In the genomic region with DNA sequence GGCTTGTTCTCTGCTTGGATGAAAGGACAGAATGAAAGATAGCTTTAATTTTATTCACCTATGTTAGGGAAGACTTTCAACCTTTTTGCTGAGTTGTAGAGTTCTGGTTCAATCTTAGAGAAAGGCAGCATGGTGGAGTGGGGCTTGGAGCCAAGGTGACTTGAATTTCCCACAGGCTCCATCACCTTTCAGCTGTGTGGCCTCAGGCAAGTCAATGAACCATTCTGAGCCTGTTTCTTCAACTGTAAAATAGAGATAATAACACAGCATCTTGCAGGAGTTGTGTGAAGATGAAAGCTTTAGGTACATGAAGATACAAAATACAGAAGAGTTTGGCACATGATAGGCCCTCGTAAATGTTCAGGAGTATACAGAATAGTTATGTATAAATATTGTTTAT, we compare ENCODE assay signal across 7 cellular contexts.
"Had no signal": no experiment of that assay in that cellular context is flagged by ENCODE, and none has a peak within 500 bp of the region (broad histone marks: within the 10 kb centered on the region; RNA-seq: fewer than 3 reads in every experiment).

No MANE protein-coding gene starts in this region.

- DNase-seq: GDM1, GF-D8 had no signal

- FAIRE-seq: G401.6, GM12878, GM12891, GM12892, GM18507 had no signal

- ATAC-seq: GM12878 had no signal

- H3K4me3 ChIP-seq: GM12878 had no signal
